17 cellular contexts compared by ENCODE assay signal in the genomic region with DNA sequence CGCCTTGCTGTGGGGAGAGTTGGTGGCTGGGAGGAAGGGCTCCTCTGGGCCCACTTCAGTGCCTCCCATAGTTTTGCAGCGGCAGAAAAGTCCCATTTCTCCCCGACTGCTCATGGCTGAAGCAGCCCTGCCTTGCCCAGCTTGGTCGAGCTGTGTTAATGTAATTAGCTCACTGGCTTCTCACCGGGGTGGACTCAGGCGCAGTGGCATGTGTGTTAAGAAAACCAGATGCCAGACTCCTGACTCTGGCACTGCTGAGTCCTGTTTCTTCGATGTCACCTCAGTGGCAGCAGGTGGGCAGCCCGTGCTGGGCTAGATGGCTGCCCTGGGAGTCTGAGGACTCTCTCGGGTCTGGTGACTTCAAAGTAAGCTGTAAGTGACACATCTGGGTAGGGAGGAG. TPM values are rescaled to one million over a fixed set of nuclear protein-coding genes. Genes with fewer than 3 reads are reported as not detected.
DNase-seq lines count a peak whose midpoint lies in the region; ATAC-seq and TF ChIP-seq lines count a peak whose summit lies in the region.
"Had no signal": no experiment of that assay in that cellular context is flagged by ENCODE, and none has a peak within 500 bp of the region (broad histone marks: within the 10 kb centered on the region; RNA-seq: fewer than 3 reads in every experiment).

No MANE protein-coding gene starts in this region.

- H3K9me3 ChIP-seq in BLaER1 (peaks cover 27% of the 10 kb centered on the region), DOHH2 (ENCODE audit: control insufficient read depth, insufficient read depth, low read length) (no peaks in the 10 kb centered on the region)
- H3K9me3 ChIP-seq: SJSA1 had no signal

- 0 out of 2 replicates have a peak, but pooled peaks cover 3% of the 10 kb centered on the region for H3F3A ChIP-seq in DOHH2 (ENCODE audit: control insufficient read depth, insufficient read depth)

- H3K9ac ChIP-seq in BLaER1 = peak overlapping the region; percentile 38; the same call in 1 of the 2 replicates

- H3K4me1 ChIP-seq in BLaER1 (peaks cover 100% of the 10 kb centered on the region), DOHH2 (ENCODE audit: control insufficient read depth, low read length) (peaks cover 73% of the 10 kb centered on the region)
- H3K4me1 ChIP-seq: SJSA1 had no signal

- H3K27me3 ChIP-seq in BLaER1 (no peaks in the 10 kb centered on the region), DOHH2 (ENCODE audit: control insufficient read depth, low read length) (no peaks in the 10 kb centered on the region)
- H3K27me3 ChIP-seq: SJSA1 had no signal

- peak overlapping the region in 7 of 8 donors; percentile 35 to 77 (median 60) for H3K4me3 Mint-ChIP-seq in naive B cell
- H3K4me3 Mint-ChIP-seq: CD8-positive, alpha-beta T cell had no signal

- H3K36me3 Mint-ChIP-seq in naive B cell = peaks cover 0 to 16% of the 10 kb centered on the region in 2 donors

- H3K4me1 Mint-ChIP-seq in naive B cell = peaks cover 71 to 100% (median 90%) of the 10 kb centered on the region in 3 donors

- peaks cover 0 to 3% (median 0%) of the 10 kb centered on the region in 7 donors for H3K9me3 Mint-ChIP-seq in naive B cell
- H3K9me3 Mint-ChIP-seq: CD8-positive, alpha-beta T cell had no signal

- peak overlapping the region; percentile 36; the same call in 1 of the 2 replicates for H3K27ac ChIP-seq in BLaER1
- no peak overlapping the region for H3K27ac ChIP-seq in DOHH2 (ENCODE audit: low read depth, low read length)
- H3K27ac ChIP-seq: SJSA1 had no signal

- H4K20me1 ChIP-seq in BLaER1 (peaks cover 92% of the 10 kb centered on the region), DOHH2 (ENCODE audit: control insufficient read depth, insufficient read depth, low read depth, low read length) (peaks cover 12% of the 10 kb centered on the region; the same call in 1 of the 2 replicates)

- peaks cover 48% of the 10 kb centered on the region for H3K36me3 ChIP-seq in BLaER1
- H3K36me3 ChIP-seq in DOHH2 (ENCODE audit: control insufficient read depth, low read length) = no peaks in the 10 kb centered on the region
- H3K36me3 ChIP-seq: SJSA1 had no signal

- H3K4me2 ChIP-seq in BLaER1 (peak overlapping the region; percentile 58), DOHH2 (ENCODE audit: low read length) (peak overlapping the region; percentile 93)

- H3K4me3 ChIP-seq in BLaER1 = no peak overlapping the region
- H3K4me3 ChIP-seq in DOHH2 (ENCODE audit: low read length) = no peak overlapping the region
- H3K4me3 ChIP-seq: SJSA1 had no signal

- DNase-seq in naive B cell = no peak
- DNase-seq in T-helper 9 cell = no peak
- no peak for DNase-seq in activated gamma-delta T cell (lab: John Stamatoyannopoulos, UW)
- DNase-seq: ACHN; AML-193; CD8-positive, alpha-beta T cell; GF-D8; H7; NCI-H2029 treated with DMSO at 0.1 percent for 48 hours; NCI-H2171 treated with DMSO at 0.1 percent for 48 hours; NCI-H446 treated with DMSO at 0.1 percent for 48 hours had no signal

- H3K27me3 Mint-ChIP-seq in naive B cell = no peaks in the 10 kb centered on the region

- ATAC-seq in SK-N-SH treated with all-trans-retinoic acid at 6 μM for 48 hours (peak; percentile 63), naive B cell (ENCODE audit: low read depth in 2 of 2) (no peak), HG02884 (IDR thresholded peaks at IDR 0.05; ENCODE audit: unreplicated experiment) (no peak), HG02623 (IDR thresholded peaks at IDR 0.05; ENCODE audit: unreplicated experiment) (no peak)
- ATAC-seq: CD8-positive, alpha-beta T cell had no signal

- H3K79me2 ChIP-seq in DOHH2 (ENCODE audit: control insufficient read depth, low read length) = peaks cover 35% of the 10 kb centered on the region

- peak overlapping the region in 3 of 6 donors; percentile 26 to 91 (median 53) for H3K27ac Mint-ChIP-seq in naive B cell
- H3K27ac Mint-ChIP-seq: CD8-positive, alpha-beta T cell had no signal

- no peak for TF ChIP-seq CTCF in DOHH2 (IDR thresholded peaks at IDR 0.05; ENCODE audit: low read depth, low read length, poor library complexity, severe bottlenecking)

- no peaks in the 10 kb centered on the region for H3K9me2 ChIP-seq in DOHH2 (replicated peaks; ENCODE audit: control insufficient read depth, low read length)

TF ChIP-seq in SK-N-SH treated with all-trans-retinoic acid at 6 μM for 48 hours, 23 proteins besides CTCF, POLR2A, EP300 and RAD21:
- no peak for TF ChIP-seq RARB (CRISPR knock-in tag; IDR thresholded peaks at IDR 0.05)
- TF ChIP-seq ZC3H10 (CRISPR knock-in tag; IDR thresholded peaks at IDR 0.05) = no peak
- TF ChIP-seq ZNF8 (CRISPR knock-in tag; IDR thresholded peaks at IDR 0.05) = no peak
- TF ChIP-seq ZFP30 (CRISPR knock-in tag; IDR thresholded peaks at IDR 0.05) = no peak
- no peak for TF ChIP-seq GLIS3 (CRISPR knock-in tag; IDR thresholded peaks at IDR 0.05)
- peak; percentile 36; the same call in 1 of the 2 replicates for TF ChIP-seq TCF4 (CRISPR knock-in tag; IDR thresholded peaks at IDR 0.05; ENCODE audit: borderline replicate concordance)
- TF ChIP-seq ARNTL (CRISPR knock-in tag; IDR thresholded peaks at IDR 0.05; ENCODE audit: borderline replicate concordance, low read depth) = no peak
- TF ChIP-seq PPARA (CRISPR knock-in tag; IDR thresholded peaks at IDR 0.05; ENCODE audit: borderline replicate concordance) = no peak
- TF ChIP-seq ESRRG (CRISPR knock-in tag; IDR thresholded peaks at IDR 0.05) = no peak

RNA-seq across cellular contexts. Expression of gene CHST11, which starts 47.4 kb away (rescaled TPM):
- polyA plus RNA-seq in naive B cell (ENCODE audit: low read depth in 6 of 6) = 10 to 100 TPM; 39.8 to 63.6 (median 58.6) TPM
